8 cellular contexts compared by ENCODE assay signal in genomic region chr4:62644372-62644771, GRCh38.
A peak's percentile ranks its signal among the peaks of the same experiment; 100 is the strongest.
DNase-seq lines count a peak whose midpoint lies in the region; ATAC-seq and TF ChIP-seq lines count a peak whose summit lies in the region.

No MANE protein-coding gene starts in this region.

- intact Hi-C loops in tibial artery (cut with DNase I; ENCODE audit: low total_unique reads): no loop called here

- peak; percentile 53 for TF ChIP-seq CTCF in MM.1S (IDR thresholded peaks at IDR 0.05; ENCODE audit: low read length)
- TF ChIP-seq CTCF in omental fat pad (IDR thresholded peaks at IDR 0.05): no peak
- no peak for TF ChIP-seq CTCF in tibial artery (IDR thresholded peaks at IDR 0.05)

- H3K4me2 ChIP-seq in MM.1S (ENCODE audit: low read depth, low read length): no peak overlapping the region

- H3K4me1 ChIP-seq in MM.1S (ENCODE audit: low read length) (no peaks in the 10 kb centered on the region), iPS DF 6.9 (ENCODE audit: control insufficient read depth, insufficient read depth, low read length) (no peaks in the 10 kb centered on the region), tibial artery (no peaks in the 10 kb centered on the region)

- no peaks in the 10 kb centered on the region for H3K9me2 ChIP-seq in MM.1S (replicated peaks; ENCODE audit: insufficient read depth, low read length)

- H3K9ac ChIP-seq in MM.1S (ENCODE audit: low read length): no peak overlapping the region

- H3K9me3 ChIP-seq in MM.1S (replicated peaks; ENCODE audit: insufficient read depth, low read length) (no peaks in the 10 kb centered on the region), iPS DF 6.9 (ENCODE audit: control insufficient read depth, insufficient read depth, low read length) (no peaks in the 10 kb centered on the region), tibial artery (no peaks in the 10 kb centered on the region)

- no peaks in the 10 kb centered on the region for H3K36me3 ChIP-seq in MM.1S (replicated peaks; ENCODE audit: insufficient read depth, low read length)
- H3K36me3 ChIP-seq in iPS DF 6.9 (ENCODE audit: control insufficient read depth, insufficient read depth, low read length): no peaks in the 10 kb centered on the region
- H3K36me3 ChIP-seq in tibial artery: no peaks in the 10 kb centered on the region

- no peaks in the 10 kb centered on the region for H3K79me2 ChIP-seq in MM.1S (ENCODE audit: low read length)

- in situ Hi-C loops in SK-MEL-5 (cut with HindIII; ENCODE audit: low pct_unique_long_range_greater_than_20kb, low sequenced_read_pairs): no loop called here

- H3F3A ChIP-seq in MM.1S (ENCODE audit: insufficient read depth, low read length): no peaks in the 10 kb centered on the region

- no CpG with 5 or more reads among the region's 3 CpGs for WGBS in iPS DF 6.9 (ENCODE audit: insufficient coverage, insufficient read length)

- no peaks in the 10 kb centered on the region for H4K20me1 ChIP-seq in MM.1S (ENCODE audit: insufficient read depth, low read length)

- no peaks in the 10 kb centered on the region for H3K27me3 ChIP-seq in MM.1S (replicated peaks; ENCODE audit: insufficient read depth, low read length)
- no peaks in the 10 kb centered on the region for H3K27me3 ChIP-seq in iPS DF 6.9 (ENCODE audit: control insufficient read depth, insufficient read depth, low read length)
- no peaks in the 10 kb centered on the region for H3K27me3 ChIP-seq in tibial artery

- DNase-seq in DMS53 treated with DMSO at 0.1 percent for 48 hours (lab: John Stamatoyannopoulos, UW; ENCODE audit: unreplicated experiment) (peak; percentile 66), MM.1S (peak; percentile 65), SK-MEL-5 (ENCODE audit: low read depth, low spot score) (peak; percentile 47), iPS DF 6.9 (ENCODE audit: low read depth, low spot score) (peak; percentile 20), omental fat pad (ENCODE audit: low spot score) (no peak), tibial artery (no peak), caudate nucleus (lab: John Stamatoyannopoulos, UW) (no peak)

- H3K27ac ChIP-seq in MM.1S (ENCODE audit: low read length): no peak overlapping the region
- no peak overlapping the region for H3K27ac ChIP-seq in iPS DF 6.9 (ENCODE audit: low read length)
- H3K27ac ChIP-seq in tibial artery: no peak overlapping the region
- no peak overlapping the region for H3K27ac ChIP-seq in caudate nucleus (ENCODE audit: low read depth, low read length)

- ATAC-seq in HG03521 (IDR thresholded peaks at IDR 0.05; ENCODE audit: unreplicated experiment) (no peak), omental fat pad (ENCODE audit: low FRiP score) (no peak)

- no peak overlapping the region for H2AFZ ChIP-seq in MM.1S (ENCODE audit: low read length)

- H3K4me3 ChIP-seq in MM.1S (ENCODE audit: low read length) (no peak overlapping the region), iPS DF 6.9 (ENCODE audit: low read length) (no peak overlapping the region), tibial artery (no peak overlapping the region)

Comparison
In these comparisons a context has a peak if more than half of its experiments do, and no peak if none do; other contexts are left out.
1. DNase-seq: peak in DMS53 treated with DMSO at 0.1 percent for 48 hours (single experiment), MM.1S (single experiment), SK-MEL-5 (single experiment) and iPS DF 6.9 (single experiment); none in omental fat pad (single experiment), tibial artery (0 of 2) and caudate nucleus (0 of 61).